Comparison of ENCODE assay signal across 15 cellular contexts in the genomic region with DNA sequence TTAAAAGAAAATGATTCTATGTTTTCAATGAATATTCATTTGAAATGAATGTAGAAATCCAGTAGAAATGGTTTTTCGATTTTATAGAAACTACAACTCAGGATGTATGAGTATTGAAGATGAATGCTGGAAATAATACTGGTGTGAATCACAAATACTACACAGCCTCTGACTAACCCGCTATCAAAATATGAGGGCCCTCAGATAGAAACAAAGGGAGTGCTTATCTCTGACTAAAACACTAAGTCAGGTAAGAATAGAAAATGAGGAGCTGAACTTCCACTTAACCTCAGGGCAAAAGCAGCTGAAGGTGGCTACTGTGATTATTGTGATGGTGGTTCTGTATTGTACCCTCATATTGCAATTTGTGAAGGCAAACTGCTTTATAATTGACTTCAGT.
"Had no signal": no experiment of that assay in that cellular context is flagged by ENCODE, and none has a peak within 500 bp of the region (broad histone marks: within the 10 kb centered on the region; RNA-seq: fewer than 3 reads in every experiment).

No MANE protein-coding gene starts in this region.

- H3K4me1 ChIP-seq: gastroesophageal sphincter, heart right ventricle, lower lobe of right lung, tibial nerve had no signal

- ATAC-seq: activated T-cell treated with anti-CD3 and anti-CD28 coated beads, Interleukin-2, amount 50 U/mL, for 72 hours; gastroesophageal sphincter; heart right ventricle; left colon; lower lobe of right lung had no signal

- H3K27me3 ChIP-seq: gastroesophageal sphincter, heart right ventricle, tibial nerve had no signal

- H3K4me3 ChIP-seq: coronary artery, gastroesophageal sphincter, heart right ventricle, lower lobe of right lung, tibial nerve had no signal

- DNase-seq: activated CD4-positive, alpha-beta T cell treated with anti-CD3 and anti-CD28 coated beads, Interleukin-2, amount 50 U/mL, for 4 hours; activated gamma-delta T cell; activated T-cell treated with anti-CD3 and anti-CD28 coated beads, Interleukin-2, amount 50 U/mL, for 72 hours; amniotic stem cell; heart right ventricle; immature natural killer cell; left colon; lower lobe of right lung; nephron progenitor cell; occipital lobe; posterior cingulate gyrus; stimulated activated CD4-positive, alpha-beta T cell treated with anti-CD3 and anti-CD28 coated beads, Interleukin-2, amount 100 ng/mL, for 24 hours had no signal

- H3K27ac ChIP-seq: coronary artery, gastroesophageal sphincter, heart right ventricle, lower lobe of right lung, tibial nerve had no signal

- H3K9me3 ChIP-seq: gastroesophageal sphincter, heart right ventricle, lower lobe of right lung, tibial nerve had no signal
